Comparison of ENCODE assay signal across 18 cellular contexts in the genomic region with DNA sequence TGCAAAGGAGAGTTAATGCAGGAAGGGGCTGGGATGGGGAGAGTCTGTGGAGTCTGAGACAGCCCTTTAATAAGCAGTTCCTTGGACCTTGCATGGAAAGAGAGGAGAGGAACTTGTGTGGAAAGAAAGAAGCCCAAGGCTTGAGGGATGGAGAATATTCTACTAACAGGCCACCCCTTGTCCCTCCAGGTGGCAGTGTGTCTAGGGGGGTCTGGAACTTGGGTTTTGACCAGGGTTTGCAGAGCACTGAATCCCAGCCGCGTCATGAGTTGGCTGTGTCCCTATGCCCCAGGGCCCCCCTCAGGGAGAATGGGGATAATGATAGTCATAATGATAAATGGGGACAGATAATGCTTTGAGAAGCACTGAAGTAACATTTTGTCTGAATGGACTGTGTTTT. TPM values are rescaled to one million over a fixed set of nuclear protein-coding genes. Genes with fewer than 3 reads are reported as not detected.
A peak's percentile ranks its signal among the peaks of the same experiment; 100 is the strongest.
DNase-seq lines count a peak whose midpoint lies in the region; ATAC-seq and TF ChIP-seq lines count a peak whose summit lies in the region.
"Had no signal": no experiment of that assay in that cellular context is flagged by ENCODE, and none has a peak within 500 bp of the region (broad histone marks: within the 10 kb centered on the region; RNA-seq: fewer than 3 reads in every experiment).

No MANE protein-coding gene starts in this region.

- no peaks in the 10 kb centered on the region for H3K36me3 ChIP-seq in WERI-Rb-1
- H3K36me3 ChIP-seq: BLaER1 treated with 17β-estradiol and CSF1 and Interleukin-3, amounts not matched to agents 10 nM and 100 nM had no signal

- H3K9me3 Mint-ChIP-seq in endothelial cell (ENCODE audit: unreplicated experiment), result no peaks in the 10 kb centered on the region
- H3K9me3 Mint-ChIP-seq: CD8-positive, alpha-beta memory T cell had no signal

- intact Hi-C loops in sciatic nerve (cut with DNase I), result no loop called here

- in situ Hi-C loops in GM13977 (cut with MboI; ENCODE audit: low pct_unique_long_range_greater_than_20kb, low sequenced_read_pairs, unreplicated experiment), result no loop called here

- H3K27ac Mint-ChIP-seq in endothelial cell (ENCODE audit: unreplicated experiment), result no peak overlapping the region
- H3K27ac Mint-ChIP-seq: CD8-positive, alpha-beta memory T cell had no signal

- H3K27ac ChIP-seq in WERI-Rb-1, result no peak overlapping the region
- H3K27ac ChIP-seq: BLaER1 treated with 17β-estradiol and CSF1 and Interleukin-3, amounts not matched to agents 10 nM and 100 nM; GM23248; KMS-11 had no signal

- no peaks in the 10 kb centered on the region for H3K27me3 Mint-ChIP-seq in endothelial cell (ENCODE audit: unreplicated experiment)

- H3K9me3 ChIP-seq in WERI-Rb-1 (ENCODE audit: severe bottlenecking), result no peaks in the 10 kb centered on the region
- H3K9me3 ChIP-seq: BLaER1 treated with 17β-estradiol and CSF1 and Interleukin-3, amounts not matched to agents 10 nM and 100 nM had no signal

- no peak for ATAC-seq in sciatic nerve
- ATAC-seq in GM19328 (IDR thresholded peaks at IDR 0.05; ENCODE audit: unreplicated experiment), result no peak

- DNase-seq in NCI-H82 (lab: John Stamatoyannopoulos, UW) (peak; percentile 15), NCI-H82 treated with DMSO at 0.1 percent for 48 hours (lab: John Stamatoyannopoulos, UW; ENCODE audit: unreplicated experiment) (no peak), WERI-Rb-1 (no peak), endothelial cell (ENCODE audit: low spot score) (no peak), sciatic nerve (ENCODE audit: low spot score) (no peak), GM13977 (ENCODE audit: low spot score) (no peak)
- no peak for DNase-seq in activated T-cell treated with anti-CD3 and anti-CD28 coated beads, Interleukin-2, amount 50 U/mL, for 48 hours
- DNase-seq: CD8-positive, alpha-beta memory T cell; DMS79 treated with DMSO at 0.1 percent for 48 hours; GM23248; NCI-H1092 treated with DMSO at 0.1 percent for 48 hours; NCI-H1694 treated with DMSO at 0.1 percent for 48 hours; NCI-H510A; NCI-H774 had no signal

- H3K36me3 Mint-ChIP-seq in endothelial cell (ENCODE audit: low read depth, unreplicated experiment), result peaks cover 16% of the 10 kb centered on the region
- H3K36me3 Mint-ChIP-seq: CD8-positive, alpha-beta memory T cell had no signal

- peaks cover 16% of the 10 kb centered on the region for H3K4me1 Mint-ChIP-seq in endothelial cell (ENCODE audit: unreplicated experiment)
- H3K4me1 Mint-ChIP-seq: CD8-positive, alpha-beta memory T cell had no signal

- no peaks in the 10 kb centered on the region for H3K27me3 ChIP-seq in WERI-Rb-1 (ENCODE audit: insufficient read depth, low read depth, severe bottlenecking)
- H3K27me3 ChIP-seq: BLaER1 treated with 17β-estradiol and CSF1 and Interleukin-3, amounts not matched to agents 10 nM and 100 nM had no signal

- H3K4me3 ChIP-seq in WERI-Rb-1 (ENCODE audit: low read depth, low read length), result no peak overlapping the region
- H3K4me3 ChIP-seq: BLaER1 treated with 17β-estradiol and CSF1 and Interleukin-3, amounts not matched to agents 10 nM and 100 nM; GM23248 had no signal

- peak overlapping the region; percentile 2 for H3K4me3 Mint-ChIP-seq in endothelial cell (ENCODE audit: unreplicated experiment)
- H3K4me3 Mint-ChIP-seq: CD8-positive, alpha-beta memory T cell had no signal

- TF ChIP-seq CTCF in WERI-Rb-1 (IDR thresholded peaks at IDR 0.05; ENCODE audit: low read depth, low read length) (0 out of 2 replicates have a peak, but pooled peaks have one; percentile 1), endothelial cell (IDR thresholded peaks at IDR 0.05; ENCODE audit: unreplicated experiment) (no peak), GM13977 (IDR thresholded peaks at IDR 0.05; ENCODE audit: extremely low read depth, insufficient read depth, missing control alignments) (no peak)

RNA-seq across cellular contexts. Expression of gene TCF7L1, which starts 15.0 kb away (rescaled TPM):
- total RNA-seq in endothelial cell (ENCODE audit: unreplicated experiment), result 83.8 TPM
- total RNA-seq in sciatic nerve, result 26.9 TPM
- total RNA-seq: A172; CD8-positive, alpha-beta memory T cell had no signal
